7 cellular contexts compared by ENCODE assay signal in the genomic region with DNA sequence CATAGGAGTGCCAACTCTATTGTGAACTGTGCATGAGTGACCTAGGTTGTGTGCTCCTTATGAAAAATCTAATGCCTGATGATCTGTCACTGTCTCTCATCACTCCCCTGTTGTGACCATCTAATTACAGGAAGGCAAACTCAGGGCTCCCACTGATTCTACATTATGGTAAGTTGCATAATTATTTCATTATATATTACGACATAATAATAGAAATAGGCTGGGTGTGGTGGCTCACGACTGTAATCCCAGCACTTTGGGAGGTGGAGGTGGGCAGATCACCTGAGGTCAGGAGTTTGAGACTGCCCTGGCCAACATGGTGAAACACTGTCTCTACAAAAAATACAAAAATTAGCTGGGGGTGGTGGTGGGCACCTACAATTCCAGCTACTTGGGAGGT. TPM values are rescaled to one million over a fixed set of nuclear protein-coding genes. Genes with fewer than 3 reads are reported as not detected.
"Had no signal": no experiment of that assay in that cellular context is flagged by ENCODE, and none has a peak within 500 bp of the region (broad histone marks: within the 10 kb centered on the region; RNA-seq: fewer than 3 reads in every experiment).

No MANE protein-coding gene starts in this region.

RNA-seq across cellular contexts. Expression of a gene that starts 14.0 kb away (rescaled TPM):
- total RNA-seq: OCI-LY7, RPMI7951, SJSA1, SK-MEL-5 had no signal

RNA-seq across cellular contexts. Expression of a gene that starts 34.0 kb away (rescaled TPM):
- total RNA-seq: OCI-LY7, Right ventricle myocardium inferior, Right ventricle myocardium superior, SJSA1, SK-MEL-5 had no signal
- polyA plus RNA-seq: SK-N-SH had no signal

RNA-seq across cellular contexts. Expression of a gene that starts 39.7 kb away (rescaled TPM):
- total RNA-seq: OCI-LY7, RPMI7951 had no signal
